In the genomic region with DNA sequence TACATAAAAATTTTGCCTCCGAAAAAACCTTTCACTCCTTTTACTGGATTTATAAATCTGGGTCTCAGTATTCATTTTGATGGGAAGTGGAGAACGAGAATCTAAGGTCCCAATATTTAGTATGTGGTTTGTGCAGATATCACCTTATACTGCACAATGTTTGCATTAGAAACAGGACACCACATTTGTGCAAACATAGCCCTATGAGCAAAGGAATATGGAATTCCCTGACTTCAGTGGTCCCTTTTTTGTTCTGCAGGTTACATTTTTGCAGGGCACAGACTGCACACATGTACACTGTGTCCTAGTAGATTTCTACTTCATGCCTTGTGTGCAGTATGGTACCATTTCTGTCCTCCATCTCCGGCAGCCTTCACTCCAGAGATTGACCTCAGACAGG, we compare ENCODE assay signal across 33 cellular contexts.
"Had no signal": no experiment of that assay in that cellular context is flagged by ENCODE, and none has a peak within 500 bp of the region (broad histone marks: within the 10 kb centered on the region; RNA-seq: fewer than 3 reads in every experiment).

No MANE protein-coding gene starts in this region.

- H3K9me3 ChIP-seq: adrenal gland, body of pancreas, breast epithelium had no signal

- ATAC-seq: activated CD8-positive, alpha-beta T cell treated with anti-CD3 and anti-CD28 coated beads for 36 hours; activated naive CD4-positive, alpha-beta T cell treated with anti-CD3 and anti-CD28 coated beads, Interleukin-2, amount 50 U/mL, for 72 hours; activated T-cell treated with anti-CD3 and anti-CD28 coated beads, Interleukin-2, amount 50 U/mL, for 4 hours; activated T-cell treated with anti-CD3 and anti-CD28 coated beads, Interleukin-2, amount 50 U/mL, for 72 hours; activated T-helper 17 cell treated with anti-CD3 and anti-CD28 coated beads, Interleukin-2, amount 50 U/mL, for 72 hours; body of pancreas had no signal

- H3K4me1 ChIP-seq: adrenal gland, body of pancreas, breast epithelium had no signal

- H3K4me3 ChIP-seq: adrenal gland, body of pancreas, breast epithelium had no signal

- FAIRE-seq: astrocyte, TTC549 had no signal

- H3K27me3 ChIP-seq: adrenal gland, body of pancreas, brain microvascular endothelial cell, breast epithelium had no signal

- H3K27ac ChIP-seq: adrenal gland, body of pancreas, brain microvascular endothelial cell, breast epithelium, VCaP had no signal

- DNase-seq: activated B cell treated with CpG ODN at 0.5 μM for 24 hours; activated CD4-positive, alpha-beta memory T cell treated with anti-CD3 and anti-CD28 coated beads for 36 hours; activated CD4-positive, alpha-beta T cell treated with anti-CD3 and anti-CD28 coated beads for 4 hours; activated CD4-positive, alpha-beta T cell treated with anti-CD3 and anti-CD28 coated beads, Interleukin-2, amount 10 ng/mL, durations not matched to agents 24 days and 14 days; activated CD4-positive, alpha-beta T cell treated with anti-CD3 and anti-CD28 coated beads, Interleukin-2, amount 50 U/mL, for 1 hour; activated CD4-positive, alpha-beta T cell treated with anti-CD3 and anti-CD28 coated beads, Interleukin-2, amount 50 U/mL, for 4 hours; activated CD4-positive, CD25-positive, alpha-beta regulatory T cell treated with anti-CD3 and anti-CD28 coated beads, Interleukin-2, amount 50 U/mL, for 72 hours; activated CD8-positive, alpha-beta memory T cell treated with anti-CD3 and anti-CD28 coated beads, Interleukin-2, amount 50 U/mL, for 4 hours; activated CD8-positive, alpha-beta T cell treated with anti-CD3 and anti-CD28 coated beads for 36 hours; activated effector memory CD4-positive, alpha-beta T cell treated with anti-CD3 and anti-CD28 coated beads, Interleukin-2, amount 50 U/mL, for 16 hours; activated gamma-delta T cell treated with Interleukin-2 at 50 U/mL for 16 hours; activated naive CD4-positive, alpha-beta T cell; activated naive CD4-positive, alpha-beta T cell treated with anti-CD3 and anti-CD28 coated beads for 36 hours; activated naive CD4-positive, alpha-beta T cell treated with anti-CD3 and anti-CD28 coated beads, Interleukin-2, amount 50 U/mL, for 16 hours; activated naive CD8-positive, alpha-beta T cell treated with anti-CD3 and anti-CD28 coated beads for 36 hours; activated T-cell treated with anti-CD3 and anti-CD28 coated beads for 4 hours; activated T-cell treated with anti-CD3 and anti-CD28 coated beads, Interleukin-2, amount 50 U/mL, for 4 hours; activated T-cell treated with anti-CD3 and anti-CD28 coated beads, Interleukin-2, amount 50 U/mL, for 72 hours; adrenal gland; amniotic stem cell; aorta; body of pancreas; brain microvascular endothelial cell; central memory CD4-positive, alpha-beta T cell; T-helper 1 cell; T-helper 2 cell; T-helper 9 cell had no signal

- H3K36me3 ChIP-seq: adrenal gland, brain microvascular endothelial cell, breast epithelium had no signal
